Comparison of ENCODE assay signal across 8 cellular contexts in the genomic region with DNA sequence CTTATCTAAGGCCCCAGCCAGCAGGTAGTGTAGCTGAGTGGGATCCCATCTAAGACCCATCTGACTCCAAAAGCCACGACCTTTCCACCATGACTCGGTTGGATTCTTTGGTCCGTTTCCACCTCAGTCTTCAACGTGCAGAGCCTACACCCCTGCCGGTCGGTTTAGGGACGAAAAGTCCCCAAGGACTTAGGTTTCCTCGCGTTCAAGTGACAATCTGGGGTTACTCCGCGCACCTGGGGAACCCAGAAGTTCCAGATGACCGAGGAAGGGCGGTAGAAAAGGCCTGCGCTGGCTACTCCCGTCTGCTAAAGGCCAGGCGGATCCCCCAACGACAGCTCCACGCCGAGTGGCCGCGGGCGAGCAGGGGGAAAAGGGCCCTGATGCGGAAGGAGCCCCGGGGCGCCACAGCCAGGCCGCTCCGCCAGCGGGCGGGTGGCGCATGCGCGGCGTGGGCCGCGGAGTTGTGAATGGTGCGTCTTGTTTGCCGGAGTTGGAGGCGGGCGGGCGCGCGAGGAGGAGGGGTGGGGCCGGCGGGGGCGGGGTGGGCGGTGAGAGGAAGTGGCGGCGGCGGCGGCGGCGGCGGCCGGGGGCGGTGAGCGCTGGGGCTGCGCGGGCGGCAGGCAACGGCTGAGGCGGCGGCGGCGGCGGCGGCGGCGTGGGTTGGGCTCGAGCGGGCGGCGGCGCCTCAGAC. TPM values are rescaled to one million over a fixed set of nuclear protein-coding genes. Genes with fewer than 3 reads are reported as not detected.
DNase-seq lines count a peak whose midpoint lies in the region; ATAC-seq, FAIRE-seq and TF ChIP-seq lines count a peak whose summit lies in the region.

Gene CBFB (plus strand): TSS at position 595 of the 694 bp plus-strand sequence. CDS start 259 bp downstream, outside the sequence.

- H3K27ac ChIP-seq in keratinocyte (ENCODE audit: control insufficient read depth, insufficient read depth, low read length): peak within 1 kb of the TSS; percentile 91

- H3K79me2 ChIP-seq in keratinocyte (ENCODE audit: control insufficient read depth, insufficient read depth, low read length): peaks cover 41% of the 10 kb centered on the region

- peak; percentile 77 for ATAC-seq in GM18907 (IDR thresholded peaks at IDR 0.05; ENCODE audit: unreplicated experiment)
- ATAC-seq in HG03159 (IDR thresholded peaks at IDR 0.05; ENCODE audit: unreplicated experiment): peak; percentile 85
- peak; percentile 91 for ATAC-seq in activated CD4-positive, CD25-positive, alpha-beta regulatory T cell treated with anti-CD3 and anti-CD28 coated beads, Interleukin-2, amount 50 U/mL, for 24 hours
- ATAC-seq in central memory CD8-positive, alpha-beta T cell (replicated peaks; ENCODE audit: extremely low read depth, poor library complexity, severe bottlenecking): peak; percentile 89

- no peaks in the 10 kb centered on the region for H3K27me3 Mint-ChIP-seq in central memory CD8-positive, alpha-beta T cell

- peaks cover 22% of the 10 kb centered on the region for H3K36me3 Mint-ChIP-seq in central memory CD8-positive, alpha-beta T cell (ENCODE audit: insufficient read depth)

- peak within 1 kb of the TSS; percentile 100 for H3K4me2 ChIP-seq in keratinocyte (ENCODE audit: control insufficient read depth, extremely low read depth, insufficient read depth, low read depth, low read length)

- TF ChIP-seq CTCF in keratinocyte (optimal IDR thresholded peaks at IDR 0.05 in 1 of 3, IDR thresholded peaks at IDR 0.05 in 1 of 3, conservative IDR thresholded peaks at IDR 0.05 in 1 of 3; ENCODE audit: extremely low read depth in 1 of 3, insufficient read depth in 2 of 3, low read length in 3 of 3): peak in 2 of 3 experiments; percentile 0 to 9

- peaks cover 16% of the 10 kb centered on the region for H3K4me1 ChIP-seq in keratinocyte (ENCODE audit: control insufficient read depth, extremely low read depth, insufficient read depth, low read length)

- peaks cover 21% of the 10 kb centered on the region for H3K4me1 Mint-ChIP-seq in central memory CD8-positive, alpha-beta T cell

- peak within 1 kb of the TSS; percentile 83 for H3K4me3 Mint-ChIP-seq in central memory CD8-positive, alpha-beta T cell

- H3K9me1 ChIP-seq in keratinocyte (ENCODE audit: control insufficient read depth, extremely low read depth, insufficient read depth, low read length): peaks cover 2% of the 10 kb centered on the region

- H3K9me3 ChIP-seq in keratinocyte (ENCODE audit: control insufficient read depth, low read depth, low read length): no peaks in the 10 kb centered on the region

- no peaks in the 10 kb centered on the region for H3K9me3 Mint-ChIP-seq in central memory CD8-positive, alpha-beta T cell

- H3K9ac ChIP-seq in keratinocyte (ENCODE audit: control insufficient read depth, extremely low read depth, insufficient read depth, low read length): peak within 1 kb of the TSS; percentile 90

- peak within 1 kb of the TSS; percentile 82 for H3K27ac Mint-ChIP-seq in central memory CD8-positive, alpha-beta T cell (ENCODE audit: low read depth)

- dilution Hi-C loops in keratinocyte (cut with MboI; ENCODE audit: extremely low pct_ligation_motif_present, low sequenced_read_pairs): no loop called here

- H3K4me3 ChIP-seq in keratinocyte (ENCODE audit: control insufficient read depth in 2 of 3, extremely low read depth in 1 of 3, insufficient read depth in 2 of 3, low read depth in 1 of 3, low read length in 3 of 3): peak within 1 kb of the TSS; percentile 77 to 90 (median 89)

- H3K36me3 ChIP-seq in keratinocyte (ENCODE audit: control insufficient read depth in 2 of 2, extremely low read depth in 1 of 2, insufficient read depth in 2 of 2, low read length in 2 of 2): peaks cover 0 to 13% of the 10 kb centered on the region in 2 experiments

- peak; percentile 99 for DNase-seq in AG08396 (ENCODE audit: low spot score)
- DNase-seq in NCI-H446 treated with DMSO at 0.1 percent for 48 hours (lab: John Stamatoyannopoulos, UW): peak; percentile 47
- peak; percentile 86 to 91 for DNase-seq in central memory CD8-positive, alpha-beta T cell (ENCODE audit: low spot score in 2 of 2)
- peak; percentile 35 for DNase-seq in keratinocyte (ENCODE audit: low read depth, low spot score)
- DNase-seq in stimulated activated CD4-positive, alpha-beta T cell treated with anti-CD3 and anti-CD28 coated beads, Interleukin-12 subunit alpha, Interleukin-12 subunit beta, amount 100 ng/mL, for 48 hours (ENCODE audit: low read depth in 2 of 3, low spot score in 1 of 3): peak; percentile 78 to 87 (median 85)

- H4K20me1 ChIP-seq in keratinocyte (ENCODE audit: control insufficient read depth, extremely low read depth, insufficient read depth, low read length): no peaks in the 10 kb centered on the region

- H3K27me3 ChIP-seq in keratinocyte (ENCODE audit: control insufficient read depth, extremely low read depth, insufficient read depth, low read length): no peaks in the 10 kb centered on the region

- FAIRE-seq in keratinocyte (lab: Jason Lieb, UNC): no peak

- peak within 1 kb of the TSS; percentile 98 for H2AFZ ChIP-seq in keratinocyte (ENCODE audit: control insufficient read depth, low read length)

RNA-seq across cellular contexts. Expression of gene CBFB, which starts in this region (rescaled TPM):
- polyA plus RNA-seq in keratinocyte: 18.0 to 55.9 TPM (median 39.7 TPM) in 3 replicates
- 72.1 TPM for polyA plus RNA-seq in keratinocyte (2011; ENCODE audit: low read depth)
- 28.7 and 32.0 TPM in 2 replicates for polyA plus RNA-seq in keratinocyte (2011; cell fraction: cytosol; rRNA removed)
- 19.3 and 37.5 TPM in 2 replicates for polyA plus RNA-seq in keratinocyte (2011; cell fraction: nucleus; rRNA removed)
- 33.0 and 36.9 TPM in 2 replicates for polyA plus RNA-seq in keratinocyte (2012; ENCODE audit: low replicate concordance)
- 9.6 to 35.9 TPM (median 15.7 TPM) in 3 replicates for polyA minus RNA-seq in keratinocyte
- polyA minus RNA-seq in keratinocyte (2011; cell fraction: cytosol; rRNA and poly(A)+ RNA removed): 22.8 TPM
- 11.6 and 20.8 TPM in 2 replicates for polyA minus RNA-seq in keratinocyte (2011; cell fraction: nucleus; rRNA and poly(A)+ RNA removed)

Comparison
In these comparisons a context has a peak if more than half of its experiments do, and no peak if none do; other contexts are left out.
1. Peak in every context shown above with its lines: DNase-seq, ATAC-seq, H3K4me3 ChIP-seq and H3K27ac ChIP-seq.
2. DNase-seq: peak in every context shown above with its lines; median percentile 99 in AG08396; 88 in central memory CD8-positive, alpha-beta T cell; 85 in stimulated activated CD4-positive, alpha-beta T cell treated with anti-CD3 and anti-CD28 coated beads, Interleukin-12 subunit alpha, Interleukin-12 subunit beta, amount 100 ng/mL, for 48 hours; 47 in NCI-H446 treated with DMSO at 0.1 percent for 48 hours; 35 in keratinocyte.